Comparison of ENCODE assay signal across 39 cellular contexts in the genomic region with DNA sequence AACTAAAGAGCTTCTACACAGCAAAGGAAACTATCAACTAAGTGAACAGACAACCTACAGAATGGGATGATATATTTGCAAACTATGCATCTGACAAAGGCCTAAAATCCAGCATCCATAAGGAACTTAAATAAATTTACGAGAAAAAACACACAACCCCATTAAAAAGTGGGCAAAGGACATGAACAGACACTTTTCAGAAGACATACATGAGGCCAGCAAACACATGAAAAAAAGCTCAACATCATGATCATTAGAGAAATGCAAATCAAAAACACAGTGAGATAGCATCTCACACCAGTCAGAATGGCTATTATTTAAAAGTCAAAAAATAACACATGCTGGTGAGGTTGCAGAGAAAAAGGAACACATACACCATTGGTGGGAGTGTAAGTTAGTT.
"Had no signal": no experiment of that assay in that cellular context is flagged by ENCODE, and none has a peak within 500 bp of the region (broad histone marks: within the 10 kb centered on the region; RNA-seq: fewer than 3 reads in every experiment).

No MANE protein-coding gene starts in this region.

- H3K4me1 ChIP-seq: adrenal gland, ascending aorta, body of pancreas, breast epithelium had no signal

- H3K4me3 ChIP-seq: adrenal gland, ascending aorta, body of pancreas, breast epithelium, cardiac muscle cell had no signal

- H3K27ac Mint-ChIP-seq: activated naive CD4-positive, alpha-beta T cell treated with anti-CD3 and anti-CD28 coated beads for 36 hours; activated naive CD4-positive, alpha-beta T cell treated with anti-CD3 and anti-CD28 coated beads, Interleukin-2, amount 10 ng/mL, durations not matched to agents 7 days and 5 days; activated naive CD4-positive, alpha-beta T cell treated with anti-CD3 and anti-CD28 coated beads, Interleukin-2, amount 50 U/mL, for 24 hours; activated naive CD4-positive, alpha-beta T cell treated with anti-CD3 and anti-CD28 coated beads, Interleukin-2, amount 50 U/mL, for 72 hours; activated naive CD8-positive, alpha-beta T cell; activated naive CD8-positive, alpha-beta T cell treated with anti-CD3 and anti-CD28 coated beads for 36 hours; activated naive CD8-positive, alpha-beta T cell treated with anti-CD3 and anti-CD28 coated beads, Interleukin-2, amount 10 ng/mL, durations not matched to agents 7 days and 5 days; activated naive CD8-positive, alpha-beta T cell treated with anti-CD3 and anti-CD28 coated beads, Interleukin-2, amount 50 U/mL, for 24 hours; activated T-cell treated with anti-CD3 and anti-CD28 coated beads, Interleukin-2, amount 50 U/mL, for 72 hours; activated T-helper 1 cell treated with anti-CD3 and anti-CD28 coated beads, Interleukin-12 subunit alpha, Interleukin-12 subunit beta, Interleukin-2, Interleukin-4 antibody, amounts not matched to agents 30 ng/mL and 10 ng/mL and 1 ng/mL, durations not matched to agents 14 hours and 24 hours and 36 hours; activated T-helper 17 cell treated with anti-CD3 and anti-CD28 coated beads, Interleukin-2, amount 50 U/mL, for 72 hours; activated T-helper 2 cell treated with anti-CD3 and anti-CD28 coated beads, Interferon-gamma antibody, Interleukin-2, Interleukin-4, amounts not matched to agents 10 μg/mL and 5 μg/mL and 100 μg/mL, durations not matched to agents 14 hours and 24 hours and 36 hours; brain had no signal

- H3K4me1 Mint-ChIP-seq: activated naive CD4-positive, alpha-beta T cell treated with anti-CD3 and anti-CD28 coated beads, Interleukin-2, amount 10 ng/mL, durations not matched to agents 7 days and 5 days; activated naive CD4-positive, alpha-beta T cell treated with anti-CD3 and anti-CD28 coated beads, Interleukin-2, amount 50 U/mL, for 24 hours; activated naive CD8-positive, alpha-beta T cell treated with anti-CD3 and anti-CD28 coated beads for 36 hours; activated naive CD8-positive, alpha-beta T cell treated with anti-CD3 and anti-CD28 coated beads, Interleukin-2, amount 10 ng/mL, durations not matched to agents 7 days and 5 days; activated naive CD8-positive, alpha-beta T cell treated with anti-CD3 and anti-CD28 coated beads, Interleukin-2, amount 50 U/mL, for 24 hours; central memory CD8-positive, alpha-beta T cell had no signal

- H3K9me3 ChIP-seq: adrenal gland, ascending aorta, body of pancreas, breast epithelium had no signal

- ATAC-seq: activated naive CD4-positive, alpha-beta T cell treated with anti-CD3 and anti-CD28 coated beads, Interleukin-2, amount 50 U/mL, for 72 hours; activated naive CD8-positive, alpha-beta T cell treated with anti-CD3 and anti-CD28 coated beads, Interleukin-2, amount 50 U/mL, for 24 hours; activated T-cell treated with anti-CD3 and anti-CD28 coated beads, Interleukin-2, amount 50 U/mL, for 4 hours; activated T-cell treated with anti-CD3 and anti-CD28 coated beads, Interleukin-2, amount 50 U/mL, for 72 hours; activated T-helper 17 cell treated with anti-CD3 and anti-CD28 coated beads, Interleukin-2, amount 50 U/mL, for 72 hours; body of pancreas had no signal

- H3K36me3 Mint-ChIP-seq: activated naive CD4-positive, alpha-beta T cell treated with anti-CD3 and anti-CD28 coated beads, Interleukin-2, amount 10 ng/mL, durations not matched to agents 7 days and 5 days; activated naive CD4-positive, alpha-beta T cell treated with anti-CD3 and anti-CD28 coated beads, Interleukin-2, amount 50 U/mL, for 72 hours; activated naive CD8-positive, alpha-beta T cell treated with anti-CD3 and anti-CD28 coated beads, Interleukin-2, amount 10 ng/mL, durations not matched to agents 7 days and 5 days had no signal

- H3K36me3 ChIP-seq: adrenal gland, ascending aorta, brain microvascular endothelial cell, breast epithelium, cardiac muscle cell had no signal

- FAIRE-seq: astrocyte, bronchial epithelial cell, colon had no signal

- DNase-seq: activated effector memory CD4-positive, alpha-beta T cell treated with anti-CD3 and anti-CD28 coated beads, Interleukin-2, amount 50 U/mL, for 16 hours; activated effector memory CD4-positive, alpha-beta T cell treated with Interleukin-2 at 50 U/mL for 16 hours; activated gamma-delta T cell; activated gamma-delta T cell treated with Interleukin-2 at 50 U/mL for 16 hours; activated naive CD4-positive, alpha-beta T cell; activated naive CD4-positive, alpha-beta T cell treated with anti-CD3 and anti-CD28 coated beads for 36 hours; activated naive CD4-positive, alpha-beta T cell treated with anti-CD3 and anti-CD28 coated beads, Interleukin-2, amount 10 ng/mL, durations not matched to agents 7 days and 5 days; activated naive CD4-positive, alpha-beta T cell treated with anti-CD3 and anti-CD28 coated beads, Interleukin-2, amount 50 U/mL, for 16 hours; activated naive CD4-positive, alpha-beta T cell treated with Interleukin-2 at 50 U/mL for 16 hours; activated naive CD8-positive, alpha-beta T cell treated with anti-CD3 and anti-CD28 coated beads for 36 hours; activated naive CD8-positive, alpha-beta T cell treated with anti-CD3 and anti-CD28 coated beads, Interleukin-2, amount 10 ng/mL, durations not matched to agents 7 days and 5 days; activated naive CD8-positive, alpha-beta T cell treated with anti-CD3 and anti-CD28 coated beads, Interleukin-2, amount 50 U/mL, for 24 hours; activated T-cell treated with anti-CD3 and anti-CD28 coated beads, Interleukin-2, amount 50 U/mL, for 4 hours; activated T-cell treated with anti-CD3 and anti-CD28 coated beads, Interleukin-2, amount 50 U/mL, for 48 hours; activated T-cell treated with anti-CD3 and anti-CD28 coated beads, Interleukin-2, amount 50 U/mL, for 72 hours; adrenal gland; amniotic stem cell; amygdala; anterior cingulate cortex; aorta; body of pancreas; brain microvascular endothelial cell; caudate nucleus; central memory CD4-positive, alpha-beta T cell; cerebellar nuclear complex had no signal

- H3K27me3 ChIP-seq: adrenal gland, ascending aorta, body of pancreas, brain microvascular endothelial cell, breast epithelium, cardiac muscle cell had no signal

- H3K27ac ChIP-seq: adrenal gland, ascending aorta, body of pancreas, brain microvascular endothelial cell, breast epithelium, cardiac muscle cell had no signal

- H3K27me3 Mint-ChIP-seq: activated naive CD4-positive, alpha-beta T cell treated with anti-CD3 and anti-CD28 coated beads, Interleukin-2, amount 10 ng/mL, durations not matched to agents 7 days and 5 days; activated naive CD4-positive, alpha-beta T cell treated with anti-CD3 and anti-CD28 coated beads, Interleukin-2, amount 50 U/mL, for 24 hours; activated naive CD8-positive, alpha-beta T cell; activated naive CD8-positive, alpha-beta T cell treated with anti-CD3 and anti-CD28 coated beads for 36 hours; activated naive CD8-positive, alpha-beta T cell treated with anti-CD3 and anti-CD28 coated beads, Interleukin-2, amount 10 ng/mL, durations not matched to agents 7 days and 5 days; activated naive CD8-positive, alpha-beta T cell treated with anti-CD3 and anti-CD28 coated beads, Interleukin-2, amount 50 U/mL, for 24 hours; activated T-helper 17 cell treated with anti-CD3 and anti-CD28 coated beads, Interleukin-2, amount 50 U/mL, for 72 hours; central memory CD8-positive, alpha-beta T cell had no signal

- H3K4me3 Mint-ChIP-seq: activated naive CD4-positive, alpha-beta T cell treated with anti-CD3 and anti-CD28 coated beads for 36 hours; activated naive CD4-positive, alpha-beta T cell treated with anti-CD3 and anti-CD28 coated beads, Interleukin-2, amount 10 ng/mL, durations not matched to agents 7 days and 5 days; activated naive CD4-positive, alpha-beta T cell treated with anti-CD3 and anti-CD28 coated beads, Interleukin-2, amount 50 U/mL, for 24 hours; activated naive CD8-positive, alpha-beta T cell; activated naive CD8-positive, alpha-beta T cell treated with anti-CD3 and anti-CD28 coated beads for 36 hours; activated naive CD8-positive, alpha-beta T cell treated with anti-CD3 and anti-CD28 coated beads, Interleukin-2, amount 10 ng/mL, durations not matched to agents 7 days and 5 days; activated naive CD8-positive, alpha-beta T cell treated with anti-CD3 and anti-CD28 coated beads, Interleukin-2, amount 50 U/mL, for 24 hours; activated T-cell treated with anti-CD3 and anti-CD28 coated beads, Interleukin-2, amount 50 U/mL, for 4 hours; activated T-cell treated with anti-CD3 and anti-CD28 coated beads, Interleukin-2, amount 50 U/mL, for 72 hours; activated T-helper 1 cell treated with anti-CD3 and anti-CD28 coated beads, Interleukin-12 subunit alpha, Interleukin-12 subunit beta, Interleukin-2, Interleukin-4 antibody, amounts not matched to agents 30 ng/mL and 10 ng/mL and 1 ng/mL, durations not matched to agents 14 hours and 24 hours and 36 hours; activated T-helper 17 cell treated with anti-CD3 and anti-CD28 coated beads, Interleukin-2, amount 50 U/mL, for 72 hours; brain; central memory CD8-positive, alpha-beta T cell had no signal

- H3K9me3 Mint-ChIP-seq: activated naive CD4-positive, alpha-beta T cell treated with anti-CD3 and anti-CD28 coated beads for 36 hours; activated naive CD4-positive, alpha-beta T cell treated with anti-CD3 and anti-CD28 coated beads, Interleukin-2, amount 10 ng/mL, durations not matched to agents 7 days and 5 days; activated naive CD4-positive, alpha-beta T cell treated with anti-CD3 and anti-CD28 coated beads, Interleukin-2, amount 50 U/mL, for 24 hours; activated naive CD4-positive, alpha-beta T cell treated with anti-CD3 and anti-CD28 coated beads, Interleukin-2, amount 50 U/mL, for 72 hours; activated naive CD8-positive, alpha-beta T cell treated with anti-CD3 and anti-CD28 coated beads, Interleukin-2, amount 50 U/mL, for 24 hours; activated T-helper 1 cell treated with anti-CD3 and anti-CD28 coated beads, Interleukin-12 subunit alpha, Interleukin-12 subunit beta, Interleukin-2, Interleukin-4 antibody, amounts not matched to agents 30 ng/mL and 10 ng/mL and 1 ng/mL, durations not matched to agents 14 hours and 24 hours and 36 hours; activated T-helper 17 cell treated with anti-CD3 and anti-CD28 coated beads, Interleukin-2, amount 50 U/mL, for 72 hours; activated T-helper 2 cell treated with anti-CD3 and anti-CD28 coated beads, Interferon-gamma antibody, Interleukin-2, Interleukin-4, amounts not matched to agents 10 μg/mL and 5 μg/mL and 100 μg/mL, durations not matched to agents 14 hours and 24 hours and 36 hours; central memory CD8-positive, alpha-beta T cell had no signal
